Comparison of ENCODE assay signal across 12 cellular contexts in the genomic region with DNA sequence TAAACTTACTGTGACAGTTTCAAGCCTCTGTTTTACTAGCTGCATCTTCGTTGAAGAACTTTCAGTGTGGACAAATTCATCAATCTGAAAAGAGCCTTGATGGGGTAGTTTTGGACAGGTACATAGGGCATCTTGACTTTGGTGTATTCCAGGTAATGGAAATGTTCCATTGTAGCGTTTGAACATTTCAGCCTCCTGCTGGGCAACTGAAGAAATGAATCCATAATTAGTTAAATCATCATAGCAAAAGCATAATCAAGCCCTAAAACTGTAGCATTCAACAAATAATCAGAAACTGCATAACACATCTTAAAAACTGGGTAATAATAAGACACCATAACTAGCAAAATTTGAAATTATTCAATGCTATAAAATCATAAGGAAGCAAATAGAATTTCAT.
DNase-seq lines count a peak whose midpoint lies in the region; ATAC-seq and TF ChIP-seq lines count a peak whose summit lies in the region.
"Had no signal": no experiment of that assay in that cellular context is flagged by ENCODE, and none has a peak within 500 bp of the region (broad histone marks: within the 10 kb centered on the region; RNA-seq: fewer than 3 reads in every experiment).

No MANE protein-coding gene starts in this region.

- H3K9me2 ChIP-seq in SK-N-SH = no peaks in the 10 kb centered on the region

- H3K27me3 ChIP-seq in SK-N-SH (ENCODE audit: insufficient read depth) (no peaks in the 10 kb centered on the region), smooth muscle cell (ENCODE audit: low read depth) (no peaks in the 10 kb centered on the region)
- H3K27me3 ChIP-seq: BLaER1, SJCRH30 had no signal

- H3K4me1 ChIP-seq in SK-N-SH (ENCODE audit: control insufficient read depth in 1 of 2, insufficient read depth in 2 of 2, low read depth in 1 of 2, low read length in 1 of 2) = no peaks in the 10 kb centered on the region
- no peaks in the 10 kb centered on the region for H3K4me1 ChIP-seq in smooth muscle cell (ENCODE audit: low read depth)
- H3K4me1 ChIP-seq: BLaER1, SJCRH30 had no signal

- CTCF ChIA-PET in SK-N-SH (lab: Yijun Ruan, JAX) = no interaction called here

- peak; percentile 25; the same call in 1 of the 2 replicates for TF ChIP-seq RAD21 in SK-N-SH (IDR thresholded peaks at IDR 0.05; ENCODE audit: low read length)

- H3K4me3 ChIP-seq in SK-N-SH (ENCODE audit: low read depth in 2 of 2, low read length in 1 of 2) = no peak overlapping the region
- H3K4me3 ChIP-seq in epithelial cell of esophagus (ENCODE audit: low read length) = no peak overlapping the region
- no peak overlapping the region for H3K4me3 ChIP-seq in smooth muscle cell
- H3K4me3 ChIP-seq: BLaER1, SJCRH30 had no signal

- DNase-seq in SK-N-SH (no peak), NCI-H526 (lab: John Stamatoyannopoulos, UW) (peak; percentile 90 to 97), epithelial cell of esophagus (ENCODE audit: low read depth) (peak; percentile 27), smooth muscle cell (lab: John Stamatoyannopoulos, UW; ENCODE audit: unreplicated experiment) (no peak), NCI-H1092 treated with DMSO at 0.1 percent for 48 hours (lab: John Stamatoyannopoulos, UW) (no peak), NCI-H1417 (lab: John Stamatoyannopoulos, UW) (no peak), SKM-1 (lab: John Stamatoyannopoulos, UW; ENCODE audit: unreplicated experiment) (no peak)
- DNase-seq: effector CD8-positive, alpha-beta T cell had no signal

- H3K79me2 ChIP-seq in SK-N-SH (ENCODE audit: insufficient read depth) (no peaks in the 10 kb centered on the region), smooth muscle cell (ENCODE audit: low read depth) (no peaks in the 10 kb centered on the region)

- POLR2A ChIA-PET in SK-N-SH (lab: Yijun Ruan, JAX) = no interaction called here

- 97% methylated on average over 2 of the region's 2 CpGs for WGBS in SK-N-SH (ENCODE audit: low lambda C conversion rate)
- WGBS in smooth muscle cell (ENCODE audit: low lambda C conversion rate) = 86% methylated on average over 2 of the region's 2 CpGs

- H3K27ac ChIP-seq in SK-N-SH (ENCODE audit: low read depth in 2 of 2, low read length in 1 of 2) (no peak overlapping the region), smooth muscle cell (ENCODE audit: low read depth) (no peak overlapping the region)
- H3K27ac ChIP-seq: BLaER1, SJCRH30 had no signal

- H3K9me3 ChIP-seq in SK-N-SH = no peaks in the 10 kb centered on the region
- H3K9me3 ChIP-seq in smooth muscle cell (replicated peaks; ENCODE audit: low read depth) = no peaks in the 10 kb centered on the region
- H3K9me3 ChIP-seq: BLaER1, SJCRH30 had no signal

- H3K4me2 ChIP-seq in SK-N-SH (no peak overlapping the region), smooth muscle cell (no peak overlapping the region)
- H3K4me2 ChIP-seq: BLaER1 had no signal

- peaks cover 7 to 13% of the 10 kb centered on the region in 2 experiments for H3K36me3 ChIP-seq in SK-N-SH (replicated peaks in 1 of 2; ENCODE audit: control insufficient read depth in 1 of 2, insufficient read depth in 2 of 2, low read length in 1 of 2)
- no peaks in the 10 kb centered on the region for H3K36me3 ChIP-seq in smooth muscle cell (ENCODE audit: low read depth)

- H2AFZ ChIP-seq in SK-N-SH (ENCODE audit: low read depth) = no peak overlapping the region
- H2AFZ ChIP-seq in smooth muscle cell (ENCODE audit: low read depth) = no peak overlapping the region

- H4K20me1 ChIP-seq in SK-N-SH (ENCODE audit: insufficient read depth) = no peaks in the 10 kb centered on the region
- no peaks in the 10 kb centered on the region for H4K20me1 ChIP-seq in smooth muscle cell (ENCODE audit: low read depth)
- H4K20me1 ChIP-seq: BLaER1 had no signal

- ATAC-seq in SK-N-SH treated with all-trans-retinoic acid at 6 μM for 48 hours = no peak
- ATAC-seq: activated naive CD4-positive, alpha-beta T cell treated with anti-CD3 and anti-CD28 coated beads, Interleukin-2, amount 50 U/mL, for 72 hours had no signal

- no peak overlapping the region for H3K9ac ChIP-seq in SK-N-SH
- no peak overlapping the region for H3K9ac ChIP-seq in smooth muscle cell (ENCODE audit: low read depth)
- H3K9ac ChIP-seq: BLaER1 had no signal

- no peak for TF ChIP-seq EP300 in SK-N-SH (IDR thresholded peaks at IDR 0.05; ENCODE audit: borderline replicate concordance in 1 of 2, low read depth in 1 of 2, low read length in 1 of 2)

- peaks cover 11% of the 10 kb centered on the region for H3F3A ChIP-seq in SK-N-SH (replicated peaks; ENCODE audit: insufficient read depth)
- no peaks in the 10 kb centered on the region for H3F3A ChIP-seq in smooth muscle cell (ENCODE audit: low read depth)

- TF ChIP-seq CTCF in SK-N-SH (IDR thresholded peaks at IDR 0.05) = peak; percentile 50
- peak; percentile 41 for TF ChIP-seq CTCF in epithelial cell of esophagus (IDR thresholded peaks at IDR 0.05; ENCODE audit: insufficient read depth, low read depth, low read length, missing control alignments)
- TF ChIP-seq CTCF in smooth muscle cell (IDR thresholded peaks at IDR 0.05; ENCODE audit: borderline replicate concordance, insufficient read depth, poor library complexity, severe bottlenecking) = peak; percentile 19

TF ChIP-seq in SK-N-SH, 30 proteins besides CTCF, POLR2A, EP300 and RAD21:
- TF ChIP-seq SMC3 (IDR thresholded peaks at IDR 0.05; ENCODE audit: low read depth, low read length) (peak; percentile 26; the same call in 1 of the 2 replicates), MXI1 (IDR thresholded peaks at IDR 0.05; ENCODE audit: low read depth, low read length) (no peak)

TF ChIP-seq in SK-N-SH treated with all-trans-retinoic acid at 6 μM for 48 hours, 23 proteins besides CTCF, POLR2A, EP300 and RAD21:
- TF ChIP-seq, protein P1, sequence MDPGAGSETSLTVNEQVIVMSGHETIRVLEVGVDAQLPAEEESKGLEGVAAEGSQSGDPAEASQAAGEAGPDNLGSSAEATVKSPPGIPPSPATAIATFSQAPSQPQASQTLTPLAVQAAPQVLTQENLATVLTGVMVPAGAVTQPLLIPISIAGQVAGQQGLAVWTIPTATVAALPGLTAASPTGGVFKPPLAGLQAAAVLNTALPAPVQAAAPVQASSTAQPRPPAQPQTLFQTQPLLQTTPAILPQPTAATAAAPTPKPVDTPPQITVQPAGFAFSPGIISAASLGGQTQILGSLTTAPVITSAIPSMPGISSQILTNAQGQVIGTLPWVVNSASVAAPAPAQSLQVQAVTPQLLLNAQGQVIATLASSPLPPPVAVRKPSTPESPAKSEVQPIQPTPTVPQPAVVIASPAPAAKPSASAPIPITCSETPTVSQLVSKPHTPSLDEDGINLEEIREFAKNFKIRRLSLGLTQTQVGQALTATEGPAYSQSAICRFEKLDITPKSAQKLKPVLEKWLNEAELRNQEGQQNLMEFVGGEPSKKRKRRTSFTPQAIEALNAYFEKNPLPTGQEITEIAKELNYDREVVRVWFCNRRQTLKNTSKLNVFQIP (CRISPR knock-in tag; IDR thresholded peaks at IDR 0.05; ENCODE audit: borderline replicate concordance, low read depth) = no peak
- no peak for TF ChIP-seq ZNF70 (CRISPR knock-in tag; IDR thresholded peaks at IDR 0.05)
- no peak for TF ChIP-seq ZC3H10 (CRISPR knock-in tag; IDR thresholded peaks at IDR 0.05)
- no peak for TF ChIP-seq OSR1 (CRISPR knock-in tag; IDR thresholded peaks at IDR 0.05)
- TF ChIP-seq ARNTL (CRISPR knock-in tag; IDR thresholded peaks at IDR 0.05; ENCODE audit: borderline replicate concordance, low read depth) = no peak
- no peak for TF ChIP-seq TOX (CRISPR knock-in tag; IDR thresholded peaks at IDR 0.05; ENCODE audit: borderline replicate concordance)
- TF ChIP-seq BACH2 (CRISPR knock-in tag; IDR thresholded peaks at IDR 0.05; ENCODE audit: borderline replicate concordance) = no peak
TF ChIP-seq in SK-N-SH treated with all-trans-retinoic acid at 6 μM for 48 hours: peak in this region for 0.

Comparison
In these comparisons a context has a peak if more than half of its experiments do, and no peak if none do; other contexts are left out.
1. DNase-seq: peak in NCI-H526 (2 of 2) and epithelial cell of esophagus (single experiment); none in SK-N-SH (single experiment), smooth muscle cell (single experiment), NCI-H1092 treated with DMSO at 0.1 percent for 48 hours (single experiment), NCI-H1417 (0 of 3) and SKM-1 (single experiment).
2. Peak in every context shown above with its lines, with median percentiles within 50 percentile points of each other: CTCF ChIP-seq.